9 cellular contexts compared by ENCODE assay signal in the genomic region with DNA sequence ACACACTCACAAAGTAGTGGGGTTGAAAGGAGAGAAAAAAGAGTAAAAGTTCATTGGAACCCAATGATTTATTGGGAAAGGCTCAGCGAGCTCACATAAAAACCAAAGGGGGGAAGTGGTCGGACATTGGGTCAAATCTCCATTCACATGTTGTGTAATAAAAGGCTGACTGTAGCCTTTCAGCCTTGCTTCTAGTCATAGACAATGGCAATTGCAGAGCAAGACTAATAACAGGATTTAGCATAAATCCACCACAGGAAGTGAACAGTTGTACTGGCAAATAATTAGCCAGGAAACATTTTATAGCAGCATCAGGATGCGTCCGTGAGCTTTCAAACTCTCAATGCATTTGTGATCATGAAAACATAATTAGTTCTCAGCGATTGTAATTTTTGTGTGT.
DNase-seq lines count a peak whose midpoint lies in the region; ATAC-seq lines count a peak whose summit lies in the region.
"Had no signal": no experiment of that assay in that cellular context is flagged by ENCODE, and none has a peak within 500 bp of the region (broad histone marks: within the 10 kb centered on the region; RNA-seq: fewer than 3 reads in every experiment).

No MANE protein-coding gene starts in this region.

- no peak overlapping the region for H3K4me3 ChIP-seq in skeletal muscle cell (ENCODE audit: low read depth, low read length)
- H3K4me3 ChIP-seq in effector memory CD4-positive, alpha-beta T cell (ENCODE audit: insufficient read depth, low read depth, low read length, poor library complexity, severe bottlenecking) = no peak overlapping the region

- DNase-seq in NCI-H1417 (lab: John Stamatoyannopoulos, UW) = peak in 2 of 3 experiments; percentile 50 to 69
- no peak for DNase-seq in NCI-H1417 treated with DMSO at 0.1 percent for 48 hours (lab: John Stamatoyannopoulos, UW)
- DNase-seq in caudate nucleus (lab: John Stamatoyannopoulos, UW) = no peak
- DNase-seq in skeletal muscle cell (ENCODE audit: low read depth) = peak; percentile 62
- no peak for DNase-seq in effector memory CD4-positive, alpha-beta T cell
- no peak for DNase-seq in SHP77 treated with DMSO at 0.1 percent for 48 hours (lab: John Stamatoyannopoulos, UW)
- DNase-seq in posterior vena cava (ENCODE audit: low spot score) = no peak
- DNase-seq: activated CD4-positive, alpha-beta T cell treated with anti-CD3 and anti-CD28 coated beads, Interleukin-2, amount 10 ng/mL, durations not matched to agents 7 days and 5 days had no signal

- no peaks in the 10 kb centered on the region for H3K27me3 ChIP-seq in effector memory CD4-positive, alpha-beta T cell (replicated peaks; ENCODE audit: control insufficient read depth, insufficient read depth, low read length, poor library complexity, severe bottlenecking)

- peak; percentile 83 for ATAC-seq in HG03432 (IDR thresholded peaks at IDR 0.05; ENCODE audit: unreplicated experiment)

- H3K36me3 ChIP-seq in effector memory CD4-positive, alpha-beta T cell (ENCODE audit: control insufficient read depth, insufficient read depth, low read length) = no peaks in the 10 kb centered on the region

- intact Hi-C loops in posterior vena cava (cut with DNase I) = no loop called here

- peak overlapping the region; percentile 2 for H3K27ac ChIP-seq in caudate nucleus (ENCODE audit: low read depth, low read length)
- H3K27ac ChIP-seq in effector memory CD4-positive, alpha-beta T cell (ENCODE audit: insufficient read depth, low read length, poor library complexity, severe bottlenecking) = no peak overlapping the region

- H3K4me1 ChIP-seq in effector memory CD4-positive, alpha-beta T cell (ENCODE audit: control insufficient read depth, insufficient read depth, low read length, poor library complexity, severe bottlenecking) = no peaks in the 10 kb centered on the region

- H3K9me3 ChIP-seq in effector memory CD4-positive, alpha-beta T cell (ENCODE audit: control insufficient read depth, low read length) = no peaks in the 10 kb centered on the region

Comparison
In these comparisons a context has a peak if more than half of its experiments do, and no peak if none do; other contexts are left out.
1. DNase-seq: peak in NCI-H1417 (2 of 3) and skeletal muscle cell (single experiment); none in NCI-H1417 treated with DMSO at 0.1 percent for 48 hours (single experiment), caudate nucleus (0 of 61), effector memory CD4-positive, alpha-beta T cell (0 of 3), SHP77 treated with DMSO at 0.1 percent for 48 hours (single experiment) and posterior vena cava (single experiment).